In the genomic region with DNA sequence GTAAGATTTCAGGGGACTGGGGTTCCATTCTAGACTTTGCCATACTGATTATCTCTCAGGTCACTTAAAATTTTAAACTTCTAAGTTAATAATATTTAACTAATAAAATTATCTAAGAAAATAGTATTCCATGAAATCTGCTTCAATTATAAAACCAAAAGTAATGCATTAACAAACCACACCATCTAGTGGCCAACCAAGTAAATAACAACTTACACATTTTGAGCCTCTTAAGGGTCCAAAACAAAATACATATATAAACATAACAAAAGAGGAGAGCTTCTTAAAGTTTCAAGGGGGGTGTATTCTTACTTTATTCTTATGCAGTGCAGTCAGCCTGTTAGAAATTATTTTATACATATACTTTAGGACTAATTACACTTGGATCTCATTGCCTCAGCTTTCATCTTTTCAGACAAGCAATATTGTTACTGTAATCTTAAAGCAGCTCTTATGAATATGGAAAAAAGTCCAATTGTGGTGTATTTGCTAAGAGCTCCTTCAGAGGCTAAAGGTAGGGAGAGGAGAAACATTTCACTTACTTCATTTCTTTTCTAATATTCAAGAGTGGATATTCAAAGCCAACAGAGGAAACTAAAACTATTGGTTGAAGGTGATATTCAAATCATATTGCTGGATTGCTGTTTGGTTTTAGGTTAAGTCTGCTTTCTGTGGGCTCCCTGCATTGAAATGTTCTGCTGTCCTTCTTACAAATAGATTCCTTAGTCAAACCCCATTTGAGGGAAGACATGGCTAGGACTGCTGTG, we compare ENCODE assay signal across 8 cellular contexts.
A peak's percentile ranks its signal among the peaks of the same experiment; 100 is the strongest.
DNase-seq lines count a peak whose midpoint lies in the region; ATAC-seq and TF ChIP-seq lines count a peak whose summit lies in the region.

No MANE protein-coding gene starts in this region.

- no peak overlapping the region for H3K27ac Mint-ChIP-seq in chondrocyte (ENCODE audit: unreplicated experiment)

- peak; percentile 54 for DNase-seq in Ammon's horn (ENCODE audit: low spot score)
- peak; percentile 47 for DNase-seq in NCI-H748 (lab: John Stamatoyannopoulos, UW; ENCODE audit: unreplicated experiment)
- no peak for DNase-seq in chondrocyte (ENCODE audit: low spot score)
- DNase-seq in mucosa of descending colon: peak in 1 of 3 donors; percentile 9
- DNase-seq in stimulated activated CD4-positive, alpha-beta T cell treated with anti-CD3 and anti-CD28 coated beads, Interleukin-1b, Interleukin-23, amount 100 ng/mL, for 48 hours: no peak
- DNase-seq in activated naive CD4-positive, alpha-beta T cell (lab: John Stamatoyannopoulos, UW): no peak

- TF ChIP-seq CTCF in chondrocyte (IDR thresholded peaks at IDR 0.05) (peak; percentile 96), mucosa of descending colon (IDR thresholded peaks at IDR 0.05) (peak; percentile 30)

- ATAC-seq in GM18511 (IDR thresholded peaks at IDR 0.05; ENCODE audit: unreplicated experiment) (peak; percentile 49), HG02938 (IDR thresholded peaks at IDR 0.05; ENCODE audit: unreplicated experiment) (peak; percentile 39), mucosa of descending colon (no peak)

- no peaks in the 10 kb centered on the region for H3K36me3 ChIP-seq in mucosa of descending colon (ENCODE audit: low read depth)

- H3K36me3 Mint-ChIP-seq in chondrocyte (ENCODE audit: low read depth): peaks cover 2% of the 10 kb centered on the region

- H3K9me3 Mint-ChIP-seq in chondrocyte (ENCODE audit: low read depth): no peaks in the 10 kb centered on the region

- no peaks in the 10 kb centered on the region for H3K9me3 ChIP-seq in mucosa of descending colon

- H3K4me3 ChIP-seq in mucosa of descending colon: no peak overlapping the region

- H3K27me3 Mint-ChIP-seq in chondrocyte (ENCODE audit: low read depth): no peaks in the 10 kb centered on the region

- intact Hi-C loops in mucosa of descending colon (cut with DNase I, micrococcal nuclease): no loop called here

- H3K4me3 Mint-ChIP-seq in chondrocyte (ENCODE audit: unreplicated experiment): no peak overlapping the region

- H3K4me1 ChIP-seq in mucosa of descending colon (ENCODE audit: low read depth): no peaks in the 10 kb centered on the region

- H3K4me1 Mint-ChIP-seq in chondrocyte (ENCODE audit: low read depth): peaks cover 14% of the 10 kb centered on the region

Comparison
In these comparisons a context has a peak if more than half of its experiments do, and no peak if none do; other contexts are left out.
1. DNase-seq: peak in Ammon's horn (single experiment) and NCI-H748 (single experiment); none in chondrocyte (single experiment), stimulated activated CD4-positive, alpha-beta T cell treated with anti-CD3 and anti-CD28 coated beads, Interleukin-1b, Interleukin-23, amount 100 ng/mL, for 48 hours (single experiment) and activated naive CD4-positive, alpha-beta T cell (0 of 4).